24 cellular contexts compared by ENCODE assay signal in genomic region chr15:88882745-88883144, GRCh38. TPM values are rescaled to one million over a fixed set of nuclear protein-coding genes. Genes with fewer than 3 reads are reported as not detected.
DNase-seq lines count a peak whose midpoint lies in the region; ATAC-seq, FAIRE-seq and TF ChIP-seq lines count a peak whose summit lies in the region.
"Had no signal": no experiment of that assay in that cellular context is flagged by ENCODE, and none has a peak within 500 bp of the region (broad histone marks: within the 10 kb centered on the region; RNA-seq: fewer than 3 reads in every experiment).

No MANE protein-coding gene starts in this region.

- H3K14ac ChIP-seq in H1 (ENCODE audit: insufficient read length) (no peak overlapping the region), mesenchymal stem cell (ENCODE audit: low read length in 2 of 2) (no peak overlapping the region)

- 0 out of 2 replicates have a peak, but pooled peaks cover 2% of the 10 kb centered on the region for H3K23me2 ChIP-seq in H1 (ENCODE audit: low read depth, low read length)

- peaks cover 43% of the 10 kb centered on the region for H3K36me3 Mint-ChIP-seq in activated CD8-positive, alpha-beta T cell treated with anti-CD3 and anti-CD28 coated beads for 36 hours (ENCODE audit: low read depth)
- H3K36me3 Mint-ChIP-seq: mesothelial cell of epicardium had no signal

- H3K18ac ChIP-seq in H1 (ENCODE audit: extremely low read depth, low read length) (no peak overlapping the region), mesenchymal stem cell (ENCODE audit: low read depth in 1 of 2, low read length in 2 of 2) (no peak overlapping the region)

- no peak overlapping the region for H3K4ac ChIP-seq in H1 (replicated peaks; ENCODE audit: insufficient read length, low read depth, low read length)
- H3K4ac ChIP-seq in mesenchymal stem cell (ENCODE audit: low read depth in 1 of 2, low read length in 2 of 2) = no peak overlapping the region

- H3K27ac Mint-ChIP-seq in activated CD8-positive, alpha-beta T cell treated with anti-CD3 and anti-CD28 coated beads for 36 hours = no peak overlapping the region
- H3K27ac Mint-ChIP-seq: activated CD4-positive, alpha-beta T cell treated with anti-CD3 and anti-CD28 coated beads, Interleukin-2, amount 10 ng/mL, durations not matched to agents 7 days and 5 days; mesothelial cell of epicardium had no signal

- H2BK15ac ChIP-seq in H1 (ENCODE audit: low read length) (no peak overlapping the region), mesenchymal stem cell (ENCODE audit: low read depth, poor library complexity, severe bottlenecking) (no peak overlapping the region)

- POLR2A ChIA-PET in H1 (lab: Charles Lee; ENCODE audit: partially characterized antibody) = interaction anchor here (1.1 to 22.7 kb wide), 4 partner anchors 10 to 111 kb away, joined by 5 to 361 read pairs (median 86); partner anchors contain the start of genes HAPLN3 and MFGE8
- POLR2A ChIA-PET in activated CD8-positive, alpha-beta T cell treated with anti-CD3 and anti-CD28 coated beads for 36 hours (lab: Charles Lee) = interaction anchor here (0.6 to 0.8 kb wide), 2 partner anchors 10 to 116 kb away, joined by 4 to 6 read pairs; no protein-coding TSS in a partner anchor

- intact Hi-C loops in activated CD8-positive, alpha-beta T cell treated with anti-CD3 and anti-CD28 coated beads for 36 hours (cut with micrococcal nuclease) = no loop called here

- no peak for TF ChIP-seq RAD21 in H1 (IDR thresholded peaks at IDR 0.05 in 1 of 2, conservative IDR thresholded peaks at IDR 0.05 in 1 of 2; ENCODE audit: low read depth in 2 of 2, low read length in 2 of 2)

- peaks cover 0 to 12% (median 5%) of the 10 kb centered on the region in 4 experiments; a peak in 5 of 7 replicates for H3K4me1 ChIP-seq in H1 (replicated peaks in 1 of 4; ENCODE audit: control insufficient read depth in 3 of 4, insufficient read depth in 4 of 4, low read length in 3 of 4)
- H3K4me1 ChIP-seq in mesenchymal stem cell (ENCODE audit: control insufficient read depth, insufficient read depth, low read depth, low read length) = peaks cover 5% of the 10 kb centered on the region
- H3K4me1 ChIP-seq: gastroesophageal sphincter, prostate gland had no signal

- H3K27me3 ChIP-seq in H1 (replicated peaks in 1 of 4; ENCODE audit: control insufficient read depth in 3 of 4, extremely low read depth in 1 of 4, insufficient read depth in 3 of 4, low read length in 3 of 4) = no peaks in the 10 kb centered on the region; a peak in 1 of 7 replicates
- no peaks in the 10 kb centered on the region for H3K27me3 ChIP-seq in mesenchymal stem cell (ENCODE audit: control insufficient read depth in 1 of 2, insufficient read depth in 1 of 2, low read length in 2 of 2)
- H3K27me3 ChIP-seq: gastroesophageal sphincter had no signal

- H2BK20ac ChIP-seq in H1 (ENCODE audit: low read length) = no peak overlapping the region

- H3K4me3 ChIP-seq in H1 (ENCODE audit: extremely low read depth in 1 of 4, insufficient read depth in 2 of 4, low read depth in 3 of 4, low read length in 4 of 4) (no peak overlapping the region), mesenchymal stem cell (ENCODE audit: insufficient read depth in 1 of 2, low read depth in 1 of 2, low read length in 2 of 2) (no peak overlapping the region)
- H3K4me3 ChIP-seq: gastroesophageal sphincter, prostate gland had no signal

- 87% methylated on average over 4 of the region's 4 CpGs; no CpG with 5 or more reads in 1 of the 2 experiments for WGBS in H1 (ENCODE audit: extremely low coverage in 1 of 2, insufficient coverage in 1 of 2, insufficient read length in 1 of 2, insufficient replicate concordance in 2 of 2, low coverage in 1 of 2, low lambda C conversion rate in 2 of 2, missing lambda C conversion rate in 1 of 2), 2 experiments
- WGBS in mesenchymal stem cell = 66% methylated on average over 3 of the region's 4 CpGs

- H3K79me1 ChIP-seq in H1 (ENCODE audit: low read depth, low read length) (no peaks in the 10 kb centered on the region), mesenchymal stem cell (replicated peaks; ENCODE audit: low read length, poor library complexity, severe bottlenecking) (no peaks in the 10 kb centered on the region)

- H3K9ac ChIP-seq in H1 (replicated peaks in 1 of 4; ENCODE audit: extremely low read depth in 1 of 4, low read depth in 3 of 4, low read length in 3 of 4) (no peak overlapping the region), mesenchymal stem cell (ENCODE audit: low read length) (no peak overlapping the region)

- no peak overlapping the region for H3K56ac ChIP-seq in H1 (replicated peaks; ENCODE audit: insufficient read length, low read depth, low read length)

- TF ChIP-seq EP300 in H1 (IDR thresholded peaks at IDR 0.05; ENCODE audit: borderline replicate concordance in 1 of 2, low read depth in 2 of 2, low read length in 2 of 2) = no peak

- H4K8ac ChIP-seq in H1 (ENCODE audit: extremely low read depth, insufficient read depth, low read length) (no peak overlapping the region), mesenchymal stem cell (ENCODE audit: low read length) (no peak overlapping the region)

- no peak overlapping the region for H3K23ac ChIP-seq in H1 (ENCODE audit: insufficient read length)
- H3K23ac ChIP-seq in mesenchymal stem cell (ENCODE audit: low read length in 2 of 2) = peak overlapping the region in 1 of 2 experiments; percentile 19

- H2BK120ac ChIP-seq in H1 (replicated peaks; ENCODE audit: low read depth, low read length) = no peak overlapping the region
- H2BK120ac ChIP-seq in mesenchymal stem cell (ENCODE audit: low read depth, low read length) = no peak overlapping the region

- no peak for TF ChIP-seq POLR2A in H1 (IDR thresholded peaks at IDR 0.05; ENCODE audit: control extremely low read depth in 1 of 2, low read depth in 2 of 2, low read length in 2 of 2)

- H3K9me3 ChIP-seq in H1 (ENCODE audit: insufficient read depth in 2 of 2, low read depth in 1 of 2, low read length in 1 of 2) (no peaks in the 10 kb centered on the region), mesenchymal stem cell (ENCODE audit: control insufficient read depth, low read length) (no peaks in the 10 kb centered on the region)
- H3K9me3 ChIP-seq: gastroesophageal sphincter, prostate gland had no signal

- H3K4me1 Mint-ChIP-seq in activated CD8-positive, alpha-beta T cell treated with anti-CD3 and anti-CD28 coated beads for 36 hours (ENCODE audit: low read depth) = no peaks in the 10 kb centered on the region
- H3K4me1 Mint-ChIP-seq: mesothelial cell of epicardium had no signal

- DNase-seq in Daoy (ENCODE audit: low read depth) (peak; percentile 36), RPMI7951 (ENCODE audit: low read depth) (peak; percentile 72), H1 (ENCODE audit: low read depth in 1 of 2, low spot score in 2 of 2) (no peak), mesenchymal stem cell (peak; percentile 24), HTR-8/SVneo (ENCODE audit: insufficient read length, low spot score) (no peak)
- DNase-seq in activated CD8-positive, alpha-beta T cell treated with anti-CD3 and anti-CD28 coated beads for 36 hours = no peak
- no peak for DNase-seq in activated effector memory CD4-positive, alpha-beta T cell treated with anti-CD3 and anti-CD28 coated beads, Interleukin-2, amount 50 U/mL, for 16 hours
- DNase-seq: ACHN; activated CD4-positive, alpha-beta T cell treated with anti-CD3 and anti-CD28 coated beads, Interleukin-2, amount 10 ng/mL, durations not matched to agents 7 days and 5 days; activated CD8-positive, alpha-beta memory T cell treated with anti-CD3 and anti-CD28 coated beads, Interleukin-2, amount 50 U/mL, for 4 hours; activated gamma-delta T cell; KBM-7; NCI-H1092; NCI-H2107; NCI-H524; SHP77; small intestine; stimulated activated CD4-positive, alpha-beta T cell treated with anti-CD3 and anti-CD28 coated beads, Interleukin-4, amount 100 ng/mL, for 1 hour had no signal

- no peak overlapping the region for H4K91ac ChIP-seq in H1 (replicated peaks; ENCODE audit: insufficient read length, low read length)
- H4K91ac ChIP-seq in mesenchymal stem cell (ENCODE audit: low read length) = no peak overlapping the region

- peaks cover 0 to 2% of the 10 kb centered on the region in 2 experiments for H4K20me1 ChIP-seq in H1 (replicated peaks in 1 of 2; ENCODE audit: control insufficient read depth in 1 of 2, insufficient read depth in 2 of 2, low read length in 2 of 2)

- H3K27me3 Mint-ChIP-seq in activated CD8-positive, alpha-beta T cell treated with anti-CD3 and anti-CD28 coated beads for 36 hours = no peaks in the 10 kb centered on the region
- H3K27me3 Mint-ChIP-seq: activated CD4-positive, alpha-beta T cell treated with anti-CD3 and anti-CD28 coated beads, Interleukin-2, amount 10 ng/mL, durations not matched to agents 7 days and 5 days had no signal

- no peak for FAIRE-seq in H1 (lab: Jason Lieb, UNC)
- FAIRE-seq in HTR-8/SVneo (lab: Jason Lieb, UNC) = no peak
- FAIRE-seq: GM12892, small intestine had no signal

- no peak overlapping the region for H2BK5ac ChIP-seq in H1 (ENCODE audit: low read depth, low read length)
- H2BK5ac ChIP-seq in mesenchymal stem cell (ENCODE audit: low read depth, low read length, poor library complexity, severe bottlenecking) = no peak overlapping the region

- H2AFZ ChIP-seq in H1 (ENCODE audit: low read length) (no peak overlapping the region), mesenchymal stem cell (ENCODE audit: low read depth, low read length) (no peak overlapping the region)

- H3K79me2 ChIP-seq in H1 (ENCODE audit: control insufficient read depth in 1 of 2, insufficient read depth in 2 of 2, low read length in 2 of 2) = peaks cover 0 to 9% of the 10 kb centered on the region in 2 experiments; a peak in 1 of 4 replicates

- TF ChIP-seq CTCF in H1 (IDR thresholded peaks at IDR 0.05; ENCODE audit: control extremely low read depth in 1 of 3, insufficient read depth in 1 of 3, low read depth in 1 of 3, low read length in 3 of 3) = no peak
- TF ChIP-seq CTCF in activated CD8-positive, alpha-beta T cell treated with anti-CD3 and anti-CD28 coated beads for 36 hours (IDR thresholded peaks at IDR 0.05) = no peak

- H2BK12ac ChIP-seq in H1 (ENCODE audit: low read depth, low read length) (0 out of 2 replicates have a peak overlapping the region, but pooled peaks have one; percentile 7), mesenchymal stem cell (ENCODE audit: low read length in 2 of 2) (no peak overlapping the region)

- CTCF ChIA-PET in H1 (lab: Charles Lee; ENCODE audit: partially characterized antibody) = interaction anchor here (0.6 to 6.8 kb wide), 5 partner anchors 11 to 289 kb away, joined by 3 to 95 read pairs (median 3); partner anchors contain the start of gene HAPLN3
- CTCF ChIA-PET in activated CD8-positive, alpha-beta T cell treated with anti-CD3 and anti-CD28 coated beads for 36 hours (lab: Charles Lee) = interaction anchor here (1.2 to 1.8 kb wide), 2 partner anchors 9 to 22 kb away, joined by 3 to 8 read pairs; no protein-coding TSS in a partner anchor

- H4K5ac ChIP-seq in H1 (ENCODE audit: insufficient read length, low read depth, low read length) = no peak overlapping the region

- H3K27ac ChIP-seq in H1 (ENCODE audit: low read depth, low read length) (no peak overlapping the region), mesenchymal stem cell (ENCODE audit: low read length, poor library complexity, severe bottlenecking) (no peak overlapping the region)
- H3K27ac ChIP-seq: gastroesophageal sphincter, prostate gland had no signal

- no peaks in the 10 kb centered on the region for H3K9me3 Mint-ChIP-seq in activated CD8-positive, alpha-beta T cell treated with anti-CD3 and anti-CD28 coated beads for 36 hours
- H3K9me3 Mint-ChIP-seq: activated CD4-positive, alpha-beta T cell treated with anti-CD3 and anti-CD28 coated beads, Interleukin-2, amount 10 ng/mL, durations not matched to agents 7 days and 5 days; mesothelial cell of epicardium; neural crest cell had no signal

- ATAC-seq in activated CD8-positive, alpha-beta T cell treated with anti-CD3 and anti-CD28 coated beads for 36 hours = no peak
- ATAC-seq in GM19035 (IDR thresholded peaks at IDR 0.05; ENCODE audit: unreplicated experiment) = no peak
- ATAC-seq: gastroesophageal sphincter had no signal

- H3K36me3 ChIP-seq in H1 (ENCODE audit: control insufficient read depth in 2 of 4, insufficient read depth in 4 of 4, low read length in 3 of 4) (peaks cover 6 to 27% (median 19%) of the 10 kb centered on the region in 4 experiments; a peak in 7 of 8 replicates), mesenchymal stem cell (ENCODE audit: control insufficient read depth in 1 of 2, insufficient read depth in 2 of 2, low read depth in 1 of 2, low read length in 2 of 2) (no peaks in the 10 kb centered on the region)
- H3K36me3 ChIP-seq: prostate gland had no signal

- no peak overlapping the region for H2AK5ac ChIP-seq in H1 (ENCODE audit: low read depth, low read length)
- H2AK5ac ChIP-seq in mesenchymal stem cell (ENCODE audit: low read length, severe bottlenecking) = no peak overlapping the region

- H3K4me2 ChIP-seq in H1 (ENCODE audit: insufficient read depth in 1 of 2, low read depth in 2 of 2, low read length in 2 of 2) = no peak overlapping the region
- no peak overlapping the region for H3K4me2 ChIP-seq in mesenchymal stem cell (ENCODE audit: low read length, poor library complexity, severe bottlenecking)

- H3K4me3 Mint-ChIP-seq in activated CD8-positive, alpha-beta T cell treated with anti-CD3 and anti-CD28 coated beads for 36 hours = no peak overlapping the region
- H3K4me3 Mint-ChIP-seq: activated CD4-positive, alpha-beta T cell treated with anti-CD3 and anti-CD28 coated beads, Interleukin-2, amount 10 ng/mL, durations not matched to agents 7 days and 5 days; mesothelial cell of epicardium; neural crest cell had no signal

RNA-seq across cellular contexts. Expression of gene HAPLN3, which starts 12.6 kb away (rescaled TPM):
- total RNA-seq in Daoy (2014; rRNA removed; shearing (Covaris generic)) = 5.6 and 6.6 TPM in 2 replicates
- total RNA-seq in RPMI7951 (2014; rRNA removed; shearing (Covaris generic)) = 18.4 and 27.5 TPM in 2 replicates
- 76.2 and 80.9 TPM in 2 replicates for total RNA-seq in H1 (2021; fragmentation: NEBNext Ultra II Directional; extraction: Animal tissue kit (Norgen Biotek cat#: 25700))
- 79.7 and 115 TPM in 2 replicates for polyA plus RNA-seq in H1 (2011; rRNA removed)
- polyA plus RNA-seq in H1 (2011; cell fraction: cytosol; rRNA removed) = 102 TPM
- polyA plus RNA-seq in H1 (2011; cell fraction: nucleus; rRNA removed) = 143 TPM
- polyA plus RNA-seq in H1 (2012, experiment 1 of 2) = 49.1 to 81.6 TPM (median 72.4 TPM) in 4 replicates
- 68.3 TPM for polyA plus RNA-seq in H1 (2012, experiment 2 of 2)
- 61.1 TPM for polyA plus RNA-seq in H1 (2013, experiment 1 of 2)
- polyA plus RNA-seq in H1 (2013, experiment 2 of 2) = 63.9 TPM
- 17.3 and 31.2 TPM in 2 replicates for polyA minus RNA-seq in H1 (2011; rRNA and poly(A)+ RNA removed)
- 40.7 TPM for polyA minus RNA-seq in H1 (2011; cell fraction: cytosol; rRNA and poly(A)+ RNA removed)
- polyA minus RNA-seq in H1 (2011; cell fraction: nucleus; rRNA and poly(A)+ RNA removed) = 26.8 TPM
- polyA plus RNA-seq in mesenchymal stem cell (2013, experiment 1 of 2) = 0.98 TPM
- polyA plus RNA-seq in mesenchymal stem cell (2013, experiment 2 of 2) = 1.1 TPM
- total RNA-seq in activated CD8-positive, alpha-beta T cell treated with anti-CD3 and anti-CD28 coated beads for 36 hours = 10 to 100 TPM; 63.2 to 69.5 TPM

RNA-seq across cellular contexts. Expression of gene MFGE8, which starts 30.4 kb away (rescaled TPM):
- 13.9 and 14.9 TPM in 2 replicates for total RNA-seq in Daoy (2014; rRNA removed; shearing (Covaris generic))
- 45.1 and 62.4 TPM in 2 replicates for total RNA-seq in RPMI7951 (2014; rRNA removed; shearing (Covaris generic))
- total RNA-seq in H1 (2021; fragmentation: NEBNext Ultra II Directional; extraction: Animal tissue kit (Norgen Biotek cat#: 25700)) = 1,211 and 1,237 TPM in 2 replicates
- polyA plus RNA-seq in H1 (2011; rRNA removed) = 2,117 and 2,643 TPM in 2 replicates
- polyA plus RNA-seq in H1 (2011; cell fraction: cytosol; rRNA removed) = 1,895 TPM
- polyA plus RNA-seq in H1 (2011; cell fraction: nucleus; rRNA removed) = 4,441 TPM
- 1,613 to 2,038 TPM (median 1,926 TPM) in 4 replicates for polyA plus RNA-seq in H1 (2012, experiment 1 of 2)
- 1,448 TPM for polyA plus RNA-seq in H1 (2012, experiment 2 of 2)
- polyA plus RNA-seq in H1 (2013, experiment 1 of 2) = 955 TPM
- 930 TPM for polyA plus RNA-seq in H1 (2013, experiment 2 of 2)
- 1,165 and 1,269 TPM in 2 replicates for polyA minus RNA-seq in H1 (2011; rRNA and poly(A)+ RNA removed)
- 1,023 TPM for polyA minus RNA-seq in H1 (2011; cell fraction: cytosol; rRNA and poly(A)+ RNA removed)
- 1,091 TPM for polyA minus RNA-seq in H1 (2011; cell fraction: nucleus; rRNA and poly(A)+ RNA removed)
- polyA plus RNA-seq in mesenchymal stem cell (2013, experiment 1 of 2) = 160 TPM
- polyA plus RNA-seq in mesenchymal stem cell (2013, experiment 2 of 2) = 152 TPM
- 10 to 100 TPM; 29.0 to 34.0 TPM for total RNA-seq in activated CD8-positive, alpha-beta T cell treated with anti-CD3 and anti-CD28 coated beads for 36 hours

Comparison
In these comparisons a context has a peak if more than half of its experiments do, and no peak if none do; other contexts are left out.
1. DNase-seq: peak in Daoy (single experiment), RPMI7951 (single experiment) and mesenchymal stem cell (single experiment); none in H1 (0 of 2), activated CD8-positive, alpha-beta T cell treated with anti-CD3 and anti-CD28 coated beads for 36 hours (single experiment), activated effector memory CD4-positive, alpha-beta T cell treated with anti-CD3 and anti-CD28 coated beads, Interleukin-2, amount 50 U/mL, for 16 hours (single experiment) and HTR-8/SVneo (single experiment).
2. RNA of gene MFGE8, which starts 30.4 kb away (total RNA-seq): 1,211 to 1,237 TPM in H1; 45.1 to 62.4 TPM in RPMI7951, 29.0 to 34.0 TPM in activated CD8-positive, alpha-beta T cell treated with anti-CD3 and anti-CD28 coated beads for 36 hours and 13.9 to 14.9 TPM in Daoy; every median in the first group is over 10 times any median in the second.